18 cellular contexts compared by ENCODE assay signal in the genomic region with DNA sequence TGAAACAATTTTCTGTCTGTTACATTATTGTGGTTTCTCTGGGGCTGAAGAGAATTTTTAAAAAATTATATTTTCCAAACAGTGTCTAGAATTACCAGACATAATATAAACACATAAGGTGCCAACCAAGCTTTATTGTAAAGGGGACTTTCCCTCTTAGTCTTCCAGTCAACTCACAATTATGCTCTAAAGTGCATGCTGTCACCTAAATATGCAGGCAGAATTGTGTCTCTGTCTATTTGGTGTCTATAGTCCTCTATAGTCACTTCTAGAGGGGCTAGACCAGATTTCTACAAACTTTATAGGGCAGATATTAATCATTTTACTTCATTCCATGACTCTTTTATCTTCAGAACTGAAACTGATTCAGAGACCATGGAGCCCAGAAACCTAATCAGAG.
"Had no signal": no experiment of that assay in that cellular context is flagged by ENCODE, and none has a peak within 500 bp of the region (broad histone marks: within the 10 kb centered on the region; RNA-seq: fewer than 3 reads in every experiment).

No MANE protein-coding gene starts in this region.

- H3K27ac Mint-ChIP-seq: activated CD4-positive, alpha-beta T cell treated with anti-CD3 and anti-CD28 coated beads, Interleukin-2, amount 10 ng/mL, durations not matched to agents 7 days and 5 days; neural progenitor cell; WTC11 had no signal

- H3K27ac ChIP-seq: dorsolateral prefrontal cortex, neural progenitor cell, pancreas, tibial nerve had no signal

- H3K9ac ChIP-seq: neural progenitor cell had no signal

- H3K4me1 ChIP-seq: neural progenitor cell, pancreas, tibial nerve had no signal

- H3K4me1 Mint-ChIP-seq: neural progenitor cell had no signal

- H3K9me3 ChIP-seq: pancreas had no signal

- H3K4me2 ChIP-seq: neural progenitor cell had no signal

- H2AFZ ChIP-seq: neural progenitor cell had no signal

- DNase-seq: activated CD4-positive, alpha-beta T cell treated with anti-CD3 and anti-CD28 coated beads, Interleukin-2, amount 10 ng/mL, durations not matched to agents 7 days and 5 days; activated CD8-positive, alpha-beta memory T cell treated with anti-CD3 and anti-CD28 coated beads for 24 hours; activated CD8-positive, alpha-beta memory T cell treated with anti-CD3 and anti-CD28 coated beads, Interleukin-2, amount 50 U/mL, for 48 hours; aorta; dorsolateral prefrontal cortex; foreskin melanocyte; hippocampal formation; kidney; pancreas; stimulated activated naive CD4-positive, alpha-beta T cell; substantia nigra had no signal

- H3K4me3 Mint-ChIP-seq: activated CD4-positive, alpha-beta T cell treated with anti-CD3 and anti-CD28 coated beads, Interleukin-2, amount 10 ng/mL, durations not matched to agents 7 days and 5 days; neural progenitor cell; WTC11 had no signal

- H3K4me3 ChIP-seq: dorsolateral prefrontal cortex, neural progenitor cell, pancreas, tibial nerve had no signal

- H3K9me3 Mint-ChIP-seq: WTC11 had no signal

- ATAC-seq: left lobe of liver, pancreas, sciatic nerve, WTC11 had no signal

- FAIRE-seq: bronchial epithelial cell, kidney, pancreas, urothelium cell line had no signal

- H3K27me3 ChIP-seq: dorsolateral prefrontal cortex, neural progenitor cell, pancreas, tibial nerve had no signal

- H3K27me3 Mint-ChIP-seq: activated CD4-positive, alpha-beta T cell treated with anti-CD3 and anti-CD28 coated beads, Interleukin-2, amount 10 ng/mL, durations not matched to agents 7 days and 5 days had no signal
